8 cellular contexts compared by ENCODE assay signal in genomic region chr19:44891016-44891882, GRCh38. TPM values are rescaled to one million over a fixed set of nuclear protein-coding genes. Genes with fewer than 3 reads are reported as not detected.
DNase-seq lines count a peak whose midpoint lies in the region; ATAC-seq, FAIRE-seq and TF ChIP-seq lines count a peak whose summit lies in the region.

Gene TOMM40, plus strand, starts transcription at chr19:44891254. Its CDS starts 162 bp downstream, at chr19:44891416.

- peaks cover 24% of the 10 kb centered on the region for H3K36me3 ChIP-seq in astrocyte (ENCODE audit: insufficient read depth, low read length)

- H4K20me1 ChIP-seq in astrocyte (ENCODE audit: insufficient read depth, low read length): peaks cover 36% of the 10 kb centered on the region

- H3K4me3 ChIP-seq in AG04450 (ENCODE audit: low read depth, low read length): peak within 1 kb of the TSS; percentile 85
- peak within 1 kb of the TSS; percentile 87 for H3K4me3 ChIP-seq in astrocyte (ENCODE audit: insufficient read depth, low read depth, low read length)
- peak within 1 kb of the TSS; percentile 92 for H3K4me3 ChIP-seq in iPS-18c (ENCODE audit: insufficient read depth, low read depth, low read length)

- FAIRE-seq in astrocyte (lab: Jason Lieb, UNC): no peak

- peak; percentile 70 for ATAC-seq in GM18517 (IDR thresholded peaks at IDR 0.05; ENCODE audit: unreplicated experiment)
- ATAC-seq in HG03571 (IDR thresholded peaks at IDR 0.05; ENCODE audit: unreplicated experiment): peak; percentile 54
- ATAC-seq in GM21528 (IDR thresholded peaks at IDR 0.05; ENCODE audit: low FRiP score, unreplicated experiment): no peak

- H3K4me3 Mint-ChIP-seq in astrocyte (ENCODE audit: unreplicated experiment): peak within 1 kb of the TSS; percentile 97

- H3K4me1 ChIP-seq in astrocyte (ENCODE audit: insufficient read depth, low read length): peaks cover 23% of the 10 kb centered on the region

- H3K79me2 ChIP-seq in astrocyte (ENCODE audit: insufficient read depth, low read length): peaks cover 47% of the 10 kb centered on the region

- peak within 1 kb of the TSS; percentile 100 for H3K4me2 ChIP-seq in astrocyte (ENCODE audit: low read length)

- no peak for TF ChIP-seq CTCF in AG04450 (IDR thresholded peaks at IDR 0.05; ENCODE audit: low read depth, low read length)
- TF ChIP-seq CTCF in astrocyte (IDR thresholded peaks at IDR 0.05; ENCODE audit: insufficient read depth, low read depth, low read length): no peak

- H3K27me3 Mint-ChIP-seq in astrocyte (ENCODE audit: low read depth, unreplicated experiment): no peaks in the 10 kb centered on the region

- peak within 1 kb of the TSS; percentile 88 for H3K27ac Mint-ChIP-seq in astrocyte (ENCODE audit: unreplicated experiment)

- CTCF ChIA-PET in AG04450 (lab: Charles Lee): no interaction called here

- H3K27me3 ChIP-seq in AG04450 (ENCODE audit: control insufficient read depth, insufficient read depth, low read length): no peaks in the 10 kb centered on the region
- H3K27me3 ChIP-seq in astrocyte (ENCODE audit: insufficient read depth, low read length): no peaks in the 10 kb centered on the region

- no peaks in the 10 kb centered on the region for H3K9me3 Mint-ChIP-seq in astrocyte (ENCODE audit: unreplicated experiment)

- DNase-seq in AG04450 (ENCODE audit: low read depth, low spot score) (no peak), RPMI7951 (ENCODE audit: low read depth) (no peak), astrocyte (ENCODE audit: low read depth) (peak; percentile 98)
- peak; percentile 100 for DNase-seq in stimulated activated CD4-positive, alpha-beta T cell treated with anti-CD3 and anti-CD28 coated beads, Interleukin-15, amount 100 ng/mL, for 24 hours

- H3K9me3 ChIP-seq in AG04450 (ENCODE audit: control insufficient read depth, insufficient read depth, low read length): no peaks in the 10 kb centered on the region
- H3K9me3 ChIP-seq in astrocyte (ENCODE audit: insufficient read depth, low read depth, low read length): no peaks in the 10 kb centered on the region
- no peaks in the 10 kb centered on the region for H3K9me3 ChIP-seq in iPS-18c (ENCODE audit: control insufficient read depth, insufficient read depth, low read length)

- POLR2A ChIA-PET in AG04450 (lab: Yijun Ruan, JAX): interaction anchor here (0.5 to 1.5 kb wide), 5 partner anchors 15 to 146 kb away, joined by 3 to 12 read pairs (median 3); partner anchors contain the start of genes APOE and CLPTM1

- H3K36me3 Mint-ChIP-seq in astrocyte (ENCODE audit: low read depth, unreplicated experiment): peaks cover 32% of the 10 kb centered on the region

- peak within 1 kb of the TSS; percentile 91 for H3K9ac ChIP-seq in astrocyte (ENCODE audit: low read length)

- H3K27ac ChIP-seq in AG04450 (ENCODE audit: low read depth, low read length) (peak within 1 kb of the TSS; percentile 96), astrocyte (ENCODE audit: low read depth, low read length) (peak within 1 kb of the TSS; percentile 91)

- peak within 1 kb of the TSS; percentile 75 for H2AFZ ChIP-seq in astrocyte (ENCODE audit: low read depth, low read length)

- peaks cover 27% of the 10 kb centered on the region for H3K4me1 Mint-ChIP-seq in astrocyte (ENCODE audit: low read depth, unreplicated experiment)

RNA-seq across cellular contexts. Expression of gene TOMM40, which starts in this region (rescaled TPM):
- polyA plus RNA-seq in AG04450 (2011; rRNA removed): 21.7 and 27.1 TPM in 2 replicates
- polyA minus RNA-seq in AG04450 (2011; rRNA and poly(A)+ RNA removed): 25.4 and 34.9 TPM in 2 replicates
- 75.2 and 141 TPM in 2 replicates for total RNA-seq in RPMI7951 (2014; rRNA removed; shearing (Covaris generic))
- 93.4 and 107 TPM in 2 replicates for total RNA-seq in astrocyte

Comparison
In these comparisons a context has a peak if more than half of its experiments do, and no peak if none do; other contexts are left out.
1. DNase-seq: peak in astrocyte (single experiment) and stimulated activated CD4-positive, alpha-beta T cell treated with anti-CD3 and anti-CD28 coated beads, Interleukin-15, amount 100 ng/mL, for 24 hours (single experiment); none in AG04450 (single experiment) and RPMI7951 (single experiment).
2. Peak in every context shown above with its lines, with median percentiles within 50 percentile points of each other: H3K4me3 ChIP-seq.